In genomic region chr4:110012917-110013316, GRCh38 we compare ENCODE assay signal across 31 cellular contexts.
"Had no signal": no experiment of that assay in that cellular context is flagged by ENCODE, and none has a peak within 500 bp of the region (broad histone marks: within the 10 kb centered on the region; RNA-seq: fewer than 3 reads in every experiment).

No MANE protein-coding gene starts in this region.

- H3K27ac ChIP-seq: esophagus muscularis mucosa, foreskin keratinocyte, gastroesophageal sphincter, heart left ventricle, hepatocyte, left lung, neutrophil, pancreas, suprapubic skin, transverse colon, upper lobe of right lung, vagina had no signal

- H3K79me2 ChIP-seq: hepatocyte had no signal

- H2AFZ ChIP-seq: hepatocyte had no signal

- H3K4me2 ChIP-seq: hepatocyte, smooth muscle cell had no signal

- H3K27ac Mint-ChIP-seq: natural killer cell treated with Interleukin-12 subunit alpha and Interleukin-12 subunit beta and Interleukin-15 and Interleukin-18, amount 100 ng/mL, for 72 hours had no signal

- H3K27me3 ChIP-seq: esophagus muscularis mucosa, foreskin keratinocyte, gastroesophageal sphincter, hepatocyte, left lung, neutrophil, pancreas, suprapubic skin, transverse colon, vagina had no signal

- H3K4me3 Mint-ChIP-seq: mesothelial cell of epicardium; naive B cell; natural killer cell treated with Interleukin-12 subunit alpha and Interleukin-12 subunit beta and Interleukin-15 and Interleukin-18, amount 100 ng/mL, for 72 hours; neural crest cell; stimulated activated naive CD8-positive, alpha-beta T cell treated with anti-CD3 and anti-CD28 coated beads, Interleukin-15, amount 100 ng/mL, for 72 hours had no signal

- DNase-seq: dermis blood vessel endothelial cell; effector memory CD4-positive, alpha-beta T cell; foreskin keratinocyte; heart left ventricle; kidney; left lung; mesenchymal stem cell; mucosa of descending colon; naive B cell; pancreas; retina; stimulated activated CD4-positive, alpha-beta T cell treated with anti-CD3 and anti-CD28 coated beads, Interleukin-12 subunit alpha, Interleukin-12 subunit beta, amount 100 ng/mL, for 4 hours; stimulated activated CD4-positive, alpha-beta T cell treated with anti-CD3 and anti-CD28 coated beads, Interleukin-1b, Interleukin-23, amount 100 ng/mL, for 48 hours; stimulated activated CD4-positive, alpha-beta T cell treated with anti-CD3 and anti-CD28 coated beads, Interleukin-4, amount 100 ng/mL, for 1 hour; stimulated activated CD8-positive, alpha-beta memory T cell treated with anti-CD3 and anti-CD28 coated beads, Interleukin-4, amount 100 ng/mL, for 48 hours; stimulated activated naive CD4-positive, alpha-beta T cell; stimulated activated naive CD8-positive, alpha-beta T cell treated with anti-CD3 and anti-CD28 coated beads, Interleukin-15, amount 100 ng/mL, for 72 hours; transverse colon; upper lobe of right lung had no signal

- H3K9me3 ChIP-seq: esophagus muscularis mucosa, heart left ventricle, left lung, mucosa of descending colon, neutrophil, pancreas, suprapubic skin, transverse colon, upper lobe of right lung, vagina had no signal

- ATAC-seq: foreskin keratinocyte; gastroesophageal sphincter; heart left ventricle; left lung; mucosa of descending colon; natural killer cell treated with Interleukin-12 subunit alpha and Interleukin-12 subunit beta and Interleukin-15 and Interleukin-18, amount 100 ng/mL, for 72 hours; pancreas; sciatic nerve; stimulated activated naive CD8-positive, alpha-beta T cell treated with anti-CD3 and anti-CD28 coated beads, Interleukin-15, amount 100 ng/mL, for 72 hours; upper lobe of right lung had no signal

- H3K4me1 Mint-ChIP-seq: naive B cell; stimulated activated naive CD8-positive, alpha-beta T cell treated with anti-CD3 and anti-CD28 coated beads, Interleukin-15, amount 100 ng/mL, for 72 hours had no signal

- H3K4me1 ChIP-seq: esophagus muscularis mucosa, foreskin keratinocyte, gastroesophageal sphincter, left lung, pancreas, suprapubic skin, transverse colon, upper lobe of right lung, vagina had no signal

- H3K9me3 Mint-ChIP-seq: natural killer cell treated with Interleukin-12 subunit alpha and Interleukin-12 subunit beta and Interleukin-15 and Interleukin-18, amount 100 ng/mL, for 72 hours; stimulated activated naive CD8-positive, alpha-beta T cell treated with anti-CD3 and anti-CD28 coated beads, Interleukin-15, amount 100 ng/mL, for 72 hours had no signal

- FAIRE-seq: endothelial cell of umbilical vein, kidney, pancreas had no signal

- H3K36me3 ChIP-seq: esophagus muscularis mucosa, gastroesophageal sphincter, heart left ventricle, left lung, neutrophil, suprapubic skin, transverse colon, upper lobe of right lung, vagina had no signal

- H3K4me3 ChIP-seq: esophagus muscularis mucosa, gastroesophageal sphincter, heart left ventricle, hepatocyte, left lung, mucosa of descending colon, pancreas, smooth muscle cell, suprapubic skin, transverse colon, upper lobe of right lung, vagina had no signal

- H3K36me3 Mint-ChIP-seq: natural killer cell treated with Interleukin-12 subunit alpha and Interleukin-12 subunit beta and Interleukin-15 and Interleukin-18, amount 100 ng/mL, for 72 hours had no signal
